ENCODE assay signal across 26 cellular contexts in genomic region chr13:111559612-111560423, GRCh38.
DNase-seq lines count a peak whose midpoint lies in the region; ATAC-seq and TF ChIP-seq lines count a peak whose summit lies in the region.
"Had no signal": no experiment of that assay in that cellular context is flagged by ENCODE, and none has a peak within 500 bp of the region (broad histone marks: within the 10 kb centered on the region; RNA-seq: fewer than 3 reads in every experiment).

No MANE protein-coding gene starts in this region.

- no peaks in the 10 kb centered on the region for H3K36me3 Mint-ChIP-seq in natural killer cell treated with Interleukin-12 subunit alpha and Interleukin-12 subunit beta and Interleukin-15 and Interleukin-18, amount 100 ng/mL, for 72 hours
- H3K36me3 Mint-ChIP-seq: memory B cell, T-cell had no signal

- TF ChIP-seq POLR2A in suprapubic skin (IDR thresholded peaks at IDR 0.05), result no peak

- H3K4me1 ChIP-seq in suprapubic skin, result no peaks in the 10 kb centered on the region
- H3K4me1 ChIP-seq: colonic mucosa, right lobe of liver, transverse colon had no signal

- H3K36me3 ChIP-seq in suprapubic skin, result no peaks in the 10 kb centered on the region
- H3K36me3 ChIP-seq: cardiac muscle cell, colonic mucosa, right lobe of liver, transverse colon had no signal

- no peak for TF ChIP-seq EP300 in suprapubic skin (IDR thresholded peaks at IDR 0.05)

- no peak for TF ChIP-seq CTCF in suprapubic skin (IDR thresholded peaks at IDR 0.05)

- ATAC-seq in natural killer cell treated with Interleukin-12 subunit alpha and Interleukin-12 subunit beta and Interleukin-15 and Interleukin-18, amount 100 ng/mL, for 72 hours, result peak; percentile 63 to 68
- ATAC-seq: activated naive CD8-positive, alpha-beta T cell treated with anti-CD3 and anti-CD28 coated beads, Interleukin-2, amount 50 U/mL, for 24 hours; right lobe of liver; T-cell had no signal

- peak overlapping the region; percentile 21 for H3K4me3 Mint-ChIP-seq in natural killer cell treated with Interleukin-12 subunit alpha and Interleukin-12 subunit beta and Interleukin-15 and Interleukin-18, amount 100 ng/mL, for 72 hours
- H3K4me3 Mint-ChIP-seq: activated CD4-positive, alpha-beta T cell treated with anti-CD3 and anti-CD28 coated beads, Interleukin-2, amount 10 ng/mL, durations not matched to agents 7 days and 5 days; activated naive CD8-positive, alpha-beta T cell treated with anti-CD3 and anti-CD28 coated beads, Interleukin-2, amount 50 U/mL, for 24 hours; activated T-cell treated with anti-CD3 and anti-CD28 coated beads, Interleukin-2, amount 50 U/mL, for 24 hours; memory B cell; T-cell had no signal

- WGBS in suprapubic skin, result 63% methylated on average over 19 of the region's 26 CpGs

- H3K27me3 ChIP-seq in suprapubic skin, result peaks cover 11% of the 10 kb centered on the region
- H3K27me3 ChIP-seq: colonic mucosa, right lobe of liver, transverse colon had no signal

- H3K4me3 ChIP-seq in suprapubic skin, result no peak overlapping the region
- H3K4me3 ChIP-seq: cardiac muscle cell, colonic mucosa, right lobe of liver, transverse colon had no signal

- peaks cover 15 to 31% of the 10 kb centered on the region in 2 donors for H3K4me1 Mint-ChIP-seq in natural killer cell treated with Interleukin-12 subunit alpha and Interleukin-12 subunit beta and Interleukin-15 and Interleukin-18, amount 100 ng/mL, for 72 hours (ENCODE audit: low read depth in 2 of 2)
- H3K4me1 Mint-ChIP-seq: activated CD4-positive, alpha-beta T cell treated with anti-CD3 and anti-CD28 coated beads, Interleukin-2, amount 10 ng/mL, durations not matched to agents 7 days and 5 days; activated naive CD8-positive, alpha-beta T cell treated with anti-CD3 and anti-CD28 coated beads, Interleukin-2, amount 50 U/mL, for 24 hours; memory B cell; T-cell had no signal

- H3K27ac Mint-ChIP-seq in natural killer cell treated with Interleukin-12 subunit alpha and Interleukin-12 subunit beta and Interleukin-15 and Interleukin-18, amount 100 ng/mL, for 72 hours, result peak overlapping the region in 1 of 2 donors; percentile 31
- H3K27ac Mint-ChIP-seq: activated CD4-positive, alpha-beta T cell treated with anti-CD3 and anti-CD28 coated beads, Interleukin-2, amount 10 ng/mL, durations not matched to agents 7 days and 5 days; activated naive CD8-positive, alpha-beta T cell treated with anti-CD3 and anti-CD28 coated beads, Interleukin-2, amount 50 U/mL, for 24 hours; activated T-cell treated with anti-CD3 and anti-CD28 coated beads, Interleukin-2, amount 50 U/mL, for 24 hours; memory B cell; progenitor cell of endocrine pancreas; T-cell had no signal

- H3K27me3 Mint-ChIP-seq in natural killer cell treated with Interleukin-12 subunit alpha and Interleukin-12 subunit beta and Interleukin-15 and Interleukin-18, amount 100 ng/mL, for 72 hours, result peaks cover 0 to 13% of the 10 kb centered on the region in 2 donors
- H3K27me3 Mint-ChIP-seq: activated CD4-positive, alpha-beta T cell treated with anti-CD3 and anti-CD28 coated beads, Interleukin-2, amount 10 ng/mL, durations not matched to agents 7 days and 5 days had no signal

- H3K9me3 ChIP-seq in suprapubic skin, result no peaks in the 10 kb centered on the region
- H3K9me3 ChIP-seq: colonic mucosa, right lobe of liver, transverse colon had no signal

- no peak overlapping the region for H3K27ac ChIP-seq in suprapubic skin
- H3K27ac ChIP-seq: cardiac muscle cell, colonic mucosa, epithelial cell of prostate, right lobe of liver, transverse colon had no signal

- no peaks in the 10 kb centered on the region for H3K9me3 Mint-ChIP-seq in natural killer cell treated with Interleukin-12 subunit alpha and Interleukin-12 subunit beta and Interleukin-15 and Interleukin-18, amount 100 ng/mL, for 72 hours
- H3K9me3 Mint-ChIP-seq: activated CD4-positive, alpha-beta T cell treated with anti-CD3 and anti-CD28 coated beads, Interleukin-2, amount 10 ng/mL, durations not matched to agents 7 days and 5 days; activated naive CD8-positive, alpha-beta T cell treated with anti-CD3 and anti-CD28 coated beads, Interleukin-2, amount 50 U/mL, for 24 hours; activated T-cell treated with anti-CD3 and anti-CD28 coated beads, Interleukin-2, amount 50 U/mL, for 24 hours; memory B cell; T-cell had no signal

- DNase-seq in COLO668 (lab: John Stamatoyannopoulos, UW; ENCODE audit: unreplicated experiment) (peak; percentile 59), Daoy (ENCODE audit: low read depth) (peak; percentile 7), NCI-H69 (lab: John Stamatoyannopoulos, UW) (peak; percentile 60), SK-N-DZ (ENCODE audit: low spot score) (no peak), NOMO-1 (lab: John Stamatoyannopoulos, UW; ENCODE audit: unreplicated experiment in 2 of 2) (no peak), suprapubic skin (ENCODE audit: low spot score in 2 of 2) (no peak)
- no peak for DNase-seq in natural killer cell treated with Interleukin-12 subunit alpha and Interleukin-12 subunit beta and Interleukin-15 and Interleukin-18, amount 100 ng/mL, for 72 hours (ENCODE audit: low spot score)
- DNase-seq: activated CD4-positive, alpha-beta T cell treated with anti-CD3 and anti-CD28 coated beads, Interleukin-2, amount 10 ng/mL, durations not matched to agents 7 days and 5 days; activated gamma-delta T cell treated with Interleukin-2 at 50 U/mL for 16 hours; activated naive CD8-positive, alpha-beta T cell treated with anti-CD3 and anti-CD28 coated beads, Interleukin-2, amount 50 U/mL, for 24 hours; activated T-cell treated with anti-CD3 and anti-CD28 coated beads, Interleukin-2, amount 50 U/mL, for 24 hours; colonic mucosa; effector memory CD4-positive, alpha-beta T cell; GOT3; IMR-90; MV-4-11; NCI-H2029; NCI-H510A; right lobe of liver; stimulated activated CD4-positive, alpha-beta T cell treated with anti-CD3 and anti-CD28 coated beads, Interleukin-4, amount 100 ng/mL, for 1 hour; T-cell; transverse colon had no signal

Comparison
In these comparisons a context has a peak if more than half of its experiments do, and no peak if none do; other contexts are left out.
1. DNase-seq: peak in COLO668 (single experiment), Daoy (single experiment) and NCI-H69 (single experiment); none in natural killer cell treated with Interleukin-12 subunit alpha and Interleukin-12 subunit beta and Interleukin-15 and Interleukin-18, amount 100 ng/mL, for 72 hours (single experiment), SK-N-DZ (single experiment), NOMO-1 (0 of 2) and suprapubic skin (0 of 2).